7 cellular contexts compared by ENCODE assay signal in the genomic region with DNA sequence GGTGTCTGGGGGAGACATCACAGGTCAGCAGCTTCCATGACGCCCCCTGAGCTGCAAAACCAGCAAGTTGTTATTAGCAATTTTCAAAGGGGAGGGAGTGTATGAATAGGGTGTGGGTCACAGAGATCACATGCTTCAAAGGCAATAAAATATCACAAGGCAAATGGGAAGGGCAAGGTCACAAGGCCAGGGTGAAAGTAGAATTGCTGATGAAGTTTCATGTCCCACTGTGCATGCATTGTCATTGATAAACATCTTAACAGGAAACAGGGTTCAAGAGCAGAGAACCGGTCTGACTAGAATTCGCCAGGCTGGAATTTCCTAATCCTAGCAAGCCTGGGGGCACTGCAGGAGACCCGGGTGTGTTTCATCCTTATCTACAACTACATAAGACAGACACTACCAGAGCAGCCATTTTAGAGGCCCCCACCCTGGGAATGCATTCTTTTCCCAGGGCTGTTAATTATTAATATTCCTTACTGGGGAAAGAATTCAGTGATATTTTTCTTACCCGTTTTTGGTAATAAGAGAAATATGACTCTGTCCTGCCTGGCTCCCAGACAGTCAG.
DNase-seq lines count a peak whose midpoint lies in the region; ATAC-seq, FAIRE-seq and TF ChIP-seq lines count a peak whose summit lies in the region.
"Not testable (repeated sequence)": the region's sequence is repeated elsewhere in the genome, so short reads cannot be mapped to it uniquely, and the experiment has no call there.

No MANE protein-coding gene starts in this region.

- not testable (repeated sequence) for H4K20me1 ChIP-seq in endothelial cell of umbilical vein (replicated peaks; ENCODE audit: control insufficient read depth, extremely low read depth, insufficient read depth, low read length)

- not testable (repeated sequence) for FAIRE-seq in endothelial cell of umbilical vein (lab: Jason Lieb, UNC)

- H3K79me2 ChIP-seq in endothelial cell of umbilical vein (ENCODE audit: control insufficient read depth, insufficient read depth, low read length): not testable (repeated sequence)

- H3K27me3 Mint-ChIP-seq in WTC11 (ENCODE audit: low read depth): not testable (repeated sequence)

- H3K36me3 Mint-ChIP-seq in WTC11: peaks cover 43% of the 10 kb centered on the region

- H3K9me1 ChIP-seq in endothelial cell of umbilical vein (replicated peaks; ENCODE audit: control insufficient read depth, extremely low read depth, insufficient read depth, low read length): not testable (repeated sequence)

- peaks cover 36% of the 10 kb centered on the region for H3K4me1 Mint-ChIP-seq in WTC11

- H3K9ac ChIP-seq in HUES6 (ENCODE audit: low read length); endothelial cell of umbilical vein (replicated peaks; ENCODE audit: extremely low read depth, insufficient read depth, low read length); iPS-18a (ENCODE audit: low read length): not testable (repeated sequence)

- not testable (repeated sequence) for BruUV-seq in endothelial cell of umbilical vein (replicated peaks; lab: Mats Ljungman, UMichigan)

- dilution Hi-C loops in endothelial cell of umbilical vein (cut with MboI; ENCODE audit: extremely low pct_ligation_motif_present, low sequenced_read_pairs): not testable (repeated sequence)

- DNase-seq in BE2C (peak; percentile 43), ELF-1 (ENCODE audit: low read depth, low spot score) (peak; percentile 24), WTC11 (ENCODE audit: low spot score) (peak; percentile 51), mucosa of gallbladder (ENCODE audit: low spot score) (peak; percentile 33)
- not testable (repeated sequence) for DNase-seq in endothelial cell of umbilical vein (ENCODE audit: low read depth, low spot score)

- TF ChIP-seq CTCF in BE2C (IDR thresholded peaks at IDR 0.05; ENCODE audit: low read depth, low read length); WTC11 (IDR thresholded peaks at IDR 0.05); endothelial cell of umbilical vein (IDR thresholded peaks at IDR 0.05; ENCODE audit: extremely low read depth in 1 of 2, insufficient read depth in 1 of 2, low read depth in 1 of 2, low read length in 2 of 2): not testable (repeated sequence)

- POLR2A ChIA-PET in WTC11 (lab: Charles Lee); endothelial cell of umbilical vein (lab: Charles Lee): not testable (repeated sequence)

- H3K27ac ChIP-seq in HUES6 (ENCODE audit: low read depth, low read length) (0 out of 2 replicates have a peak overlapping the region, but pooled peaks have one; percentile 64), iPS-18a (ENCODE audit: low read length) (peak overlapping the region; percentile 6)
- H3K27ac ChIP-seq in endothelial cell of umbilical vein (ENCODE audit: insufficient read depth, low read depth, low read length): not testable (repeated sequence)

- CTCF ChIA-PET in WTC11 (lab: Charles Lee): interaction anchor here (0.6 kb wide), 1 partner anchor 16 kb away, joined by 3 read pairs; no protein-coding TSS in a partner anchor
- CTCF ChIA-PET in endothelial cell of umbilical vein (lab: Charles Lee): not testable (repeated sequence)

- not testable (repeated sequence) for H2AFZ ChIP-seq in endothelial cell of umbilical vein (ENCODE audit: low read depth, low read length)

- not testable (repeated sequence) for H3K27me3 ChIP-seq in BE2C; HUES6 (ENCODE audit: control insufficient read depth, insufficient read depth, low read length); endothelial cell of umbilical vein (ENCODE audit: control insufficient read depth in 2 of 2, insufficient read depth in 2 of 2, low read length in 2 of 2); iPS-18a (ENCODE audit: control insufficient read depth, insufficient read depth, low read length)

- not testable (repeated sequence) for H3K4me3 ChIP-seq in BE2C (ENCODE audit: low read depth, low read length); HUES6 (ENCODE audit: low read depth, low read length); endothelial cell of umbilical vein (replicated peaks in 1 of 3; ENCODE audit: insufficient read depth in 1 of 3, low read depth in 1 of 3, low read length in 3 of 3); iPS-18a (ENCODE audit: low read length)

- H3K4me2 ChIP-seq in endothelial cell of umbilical vein (ENCODE audit: insufficient read depth, low read length): not testable (repeated sequence)

- H3K9me3 ChIP-seq in BE2C; endothelial cell of umbilical vein (replicated peaks; ENCODE audit: control insufficient read depth, insufficient read depth, low read length); iPS-18a (ENCODE audit: control insufficient read depth, low read depth, low read length): not testable (repeated sequence)
- 0 out of 2 replicates have a peak, but pooled peaks cover 11% of the 10 kb centered on the region for H3K9me3 ChIP-seq in HUES6 (ENCODE audit: control insufficient read depth, insufficient read depth, low read depth, low read length)

- ATAC-seq in WTC11: not testable (repeated sequence)

- intact Hi-C loops in endothelial cell of umbilical vein (cut with micrococcal nuclease): not testable (repeated sequence)

- H3K4me1 ChIP-seq in BE2C: peaks cover 17% of the 10 kb centered on the region
- H3K4me1 ChIP-seq in HUES6 (ENCODE audit: control insufficient read depth, insufficient read depth, low read length); endothelial cell of umbilical vein (ENCODE audit: control insufficient read depth, extremely low read depth, insufficient read depth, low read length); iPS-18a (ENCODE audit: control insufficient read depth, low read depth, low read length): not testable (repeated sequence)

- peaks cover 51% of the 10 kb centered on the region for H3K9me3 Mint-ChIP-seq in WTC11

- not testable (repeated sequence) for H3K4me3 Mint-ChIP-seq in WTC11

- H3K36me3 ChIP-seq in BE2C; HUES6 (ENCODE audit: control insufficient read depth, insufficient read depth, low read length); endothelial cell of umbilical vein (ENCODE audit: control insufficient read depth in 2 of 2, extremely low read depth in 1 of 2, insufficient read depth in 2 of 2, low read length in 2 of 2); iPS-18a (ENCODE audit: control insufficient read depth, low read depth, low read length): not testable (repeated sequence)

- not testable (repeated sequence) for TF ChIP-seq POLR2A in endothelial cell of umbilical vein (IDR thresholded peaks at IDR 0.05; ENCODE audit: low read depth, low read length)

- peak overlapping the region; percentile 99 for H3K27ac Mint-ChIP-seq in WTC11

TF ChIP-seq in WTC11, 78 proteins besides CTCF, POLR2A, EP300 and RAD21:
- TF ChIP-seq FOXK1 (CRISPR knock-in tag; IDR thresholded peaks at IDR 0.05) (0 out of 2 replicates have a peak, but pooled peaks have one; percentile 33), TEAD1 (CRISPR knock-in tag; IDR thresholded peaks at IDR 0.05) (peak; percentile 30; the same call in 1 of the 2 replicates)
- TF ChIP-seq, protein P1, sequence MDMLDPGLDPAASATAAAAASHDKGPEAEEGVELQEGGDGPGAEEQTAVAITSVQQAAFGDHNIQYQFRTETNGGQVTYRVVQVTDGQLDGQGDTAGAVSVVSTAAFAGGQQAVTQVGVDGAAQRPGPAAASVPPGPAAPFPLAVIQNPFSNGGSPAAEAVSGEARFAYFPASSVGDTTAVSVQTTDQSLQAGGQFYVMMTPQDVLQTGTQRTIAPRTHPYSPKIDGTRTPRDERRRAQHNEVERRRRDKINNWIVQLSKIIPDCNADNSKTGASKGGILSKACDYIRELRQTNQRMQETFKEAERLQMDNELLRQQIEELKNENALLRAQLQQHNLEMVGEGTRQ (CRISPR knock-in tag; IDR thresholded peaks at IDR 0.05): peak; percentile 31

TF ChIP-seq in endothelial cell of umbilical vein, 7 proteins besides CTCF, POLR2A, EP300 and RAD21:
- peak; percentile 17 for TF ChIP-seq GATA2 (IDR thresholded peaks at IDR 0.05; ENCODE audit: insufficient read depth, insufficient read length, low read depth, low read length)
